In the genomic region with DNA sequence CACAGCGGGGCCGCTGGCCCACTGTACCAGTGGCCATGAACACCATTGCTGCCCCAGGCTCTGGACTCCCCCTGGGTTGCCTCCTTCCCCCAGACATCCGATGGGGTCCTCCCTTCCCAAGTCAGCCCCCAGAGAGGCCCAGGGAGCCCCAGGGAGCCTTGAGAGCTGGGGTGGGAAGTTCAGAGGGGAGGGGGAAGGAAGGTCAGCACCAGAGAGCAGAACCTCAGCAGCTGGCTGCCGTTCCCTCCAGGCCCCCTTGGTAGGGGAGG, we compare ENCODE assay signal across 7 cellular contexts. TPM values are rescaled to one million over a fixed set of nuclear protein-coding genes. Genes with fewer than 3 reads are reported as not detected.
DNase-seq lines count a peak whose midpoint lies in the region; ATAC-seq and TF ChIP-seq lines count a peak whose summit lies in the region.

No MANE protein-coding gene starts in this region.

- DNase-seq in H9 (no peak), D341Med (ENCODE audit: low spot score) (no peak), lower leg skin (ENCODE audit: low spot score in 2 of 2) (no peak)
- no peak for DNase-seq in stimulated activated naive B cell treated with anti-CD40 and anti-IgM and Interleukin-4, amounts not matched to agents 10 μg/mL and 1 μg/mL and 100 μg/mL, for 72 hours

- no peak overlapping the region for H4K5ac ChIP-seq in H9 (ENCODE audit: insufficient read length, low read depth, low read length)

- H3K9me3 ChIP-seq in H9 (ENCODE audit: control insufficient read depth, low read depth, low read length) (peaks cover 11% of the 10 kb centered on the region), SU-DHL-6 (ENCODE audit: insufficient read depth, low read length) (no peaks in the 10 kb centered on the region), iPS-15b (ENCODE audit: control insufficient read depth, insufficient read depth, low read length) (no peaks in the 10 kb centered on the region)

- no peak overlapping the region; the same call in 1 of the 2 replicates for H3K14ac ChIP-seq in H9 (ENCODE audit: insufficient read depth, low read length)

- no peak for TF ChIP-seq POLR2A in lower leg skin (IDR thresholded peaks at IDR 0.05)

- no peak overlapping the region for H3K23ac ChIP-seq in H9 (ENCODE audit: insufficient read length, low read depth, low read length)

- intact Hi-C loops in lower leg skin (cut with DNase I; ENCODE audit: low total_unique reads): no loop called here

- H3K4me2 ChIP-seq in H9 (ENCODE audit: insufficient read depth, insufficient read length, low read length) (peak overlapping the region; percentile 52), SU-DHL-6 (ENCODE audit: low read depth, low read length, poor library complexity, severe bottlenecking) (peak overlapping the region; percentile 78)

- no peak overlapping the region for H3K56ac ChIP-seq in H9 (ENCODE audit: insufficient read length, low read depth, low read length)

- H3K4me1 Mint-ChIP-seq in H9: peaks cover 13 to 34% of the 10 kb centered on the region in 2 experiments
- peaks cover 47 to 70% of the 10 kb centered on the region in 2 donors for H3K4me1 Mint-ChIP-seq in stimulated activated naive B cell treated with anti-CD40 and anti-IgM and Interleukin-4, amounts not matched to agents 10 μg/mL and 1 μg/mL and 100 μg/mL, for 72 hours

- H2BK5ac ChIP-seq in H9 (ENCODE audit: insufficient read length, low read length): no peak overlapping the region

- H4K91ac ChIP-seq in H9 (ENCODE audit: insufficient read length, low read depth, low read length): no peak overlapping the region

- H3K23me2 ChIP-seq in H9 (ENCODE audit: insufficient read length, low read depth, low read length, poor library complexity, severe bottlenecking): peaks cover 22% of the 10 kb centered on the region

- no peak overlapping the region for H3K18ac ChIP-seq in H9 (ENCODE audit: insufficient read length, low read depth, low read length)

- no peak overlapping the region for H2BK20ac ChIP-seq in H9 (ENCODE audit: low read depth, low read length, poor library complexity, severe bottlenecking)

- no peak overlapping the region for H2AK5ac ChIP-seq in H9 (ENCODE audit: insufficient read length, low read length)

- no peaks in the 10 kb centered on the region for H3K4me1 ChIP-seq in H9 (ENCODE audit: insufficient read depth, low read length)
- no peaks in the 10 kb centered on the region for H3K4me1 ChIP-seq in iPS-15b (ENCODE audit: control insufficient read depth, insufficient read depth, low read length)

- no CpG with 5 or more reads among the region's 4 CpGs for WGBS in H9 (ENCODE audit: extremely low coverage, insufficient read length, low lambda C conversion rate)
- 19 to 51% methylated on average over 4 of the region's 4 CpGs for WGBS in lower leg skin, 2 donors

- H3K27ac Mint-ChIP-seq in H9: no peak overlapping the region; a peak in 1 of 7 replicates
- peak overlapping the region; percentile 100 for H3K27ac Mint-ChIP-seq in stimulated activated naive B cell treated with anti-CD40 and anti-IgM and Interleukin-4, amounts not matched to agents 10 μg/mL and 1 μg/mL and 100 μg/mL, for 72 hours

- peaks cover 18 to 27% (median 19%) of the 10 kb centered on the region in 3 experiments for H3K36me3 Mint-ChIP-seq in H9 (ENCODE audit: insufficient read depth in 1 of 3, low read depth in 3 of 3)
- peaks cover 17 to 50% of the 10 kb centered on the region in 2 donors for H3K36me3 Mint-ChIP-seq in stimulated activated naive B cell treated with anti-CD40 and anti-IgM and Interleukin-4, amounts not matched to agents 10 μg/mL and 1 μg/mL and 100 μg/mL, for 72 hours

- no peaks in the 10 kb centered on the region; the same call in none of the 2 replicates for H3K27me3 Mint-ChIP-seq in H9 (ENCODE audit: low read depth)
- H3K27me3 Mint-ChIP-seq in stimulated activated naive B cell treated with anti-CD40 and anti-IgM and Interleukin-4, amounts not matched to agents 10 μg/mL and 1 μg/mL and 100 μg/mL, for 72 hours: no peaks in the 10 kb centered on the region

- no peak overlapping the region for H2BK120ac ChIP-seq in H9 (ENCODE audit: low read depth, low read length, poor library complexity, severe bottlenecking)

- H3K36me3 ChIP-seq in SU-DHL-6 (ENCODE audit: low read length): no peaks in the 10 kb centered on the region
- H3K36me3 ChIP-seq in iPS-15b (ENCODE audit: control insufficient read depth, insufficient read depth, low read length): peaks cover 16% of the 10 kb centered on the region

- peak overlapping the region; percentile 71 to 83 for H3K4me3 Mint-ChIP-seq in H9
- H3K4me3 Mint-ChIP-seq in stimulated activated naive B cell treated with anti-CD40 and anti-IgM and Interleukin-4, amounts not matched to agents 10 μg/mL and 1 μg/mL and 100 μg/mL, for 72 hours: peak overlapping the region; percentile 94

- H3F3A ChIP-seq in SU-DHL-6 (ENCODE audit: insufficient read depth): peaks cover 22% of the 10 kb centered on the region

- H3K4ac ChIP-seq in H9 (ENCODE audit: low read depth, low read length): no peak overlapping the region

- H3K27me3 ChIP-seq in H9 (ENCODE audit: insufficient read depth, low read length) (no peaks in the 10 kb centered on the region), SU-DHL-6 (ENCODE audit: low read length) (no peaks in the 10 kb centered on the region), iPS-15b (ENCODE audit: control insufficient read depth, insufficient read depth, low read length) (no peaks in the 10 kb centered on the region)

- H3K9me3 Mint-ChIP-seq in H9: peaks cover 53 to 69% of the 10 kb centered on the region in 2 experiments
- H3K9me3 Mint-ChIP-seq in stimulated activated naive B cell treated with anti-CD40 and anti-IgM and Interleukin-4, amounts not matched to agents 10 μg/mL and 1 μg/mL and 100 μg/mL, for 72 hours: no peaks in the 10 kb centered on the region

- peak; percentile 10 to 11 for ATAC-seq in stimulated activated naive B cell treated with anti-CD40 and anti-IgM and Interleukin-4, amounts not matched to agents 10 μg/mL and 1 μg/mL and 100 μg/mL, for 72 hours (replicated peaks)
- no peak for ATAC-seq in GM21526 (IDR thresholded peaks at IDR 0.05; ENCODE audit: low FRiP score, unreplicated experiment)

- no peak overlapping the region for H3K9ac ChIP-seq in H9 (ENCODE audit: extremely low read depth, insufficient read length, low read length)
- peak overlapping the region; percentile 98 for H3K9ac ChIP-seq in SU-DHL-6 (ENCODE audit: low read length)
- H3K9ac ChIP-seq in iPS-15b (ENCODE audit: low read depth, low read length): peak overlapping the region; percentile 37

- no peak overlapping the region for H2BK15ac ChIP-seq in H9 (ENCODE audit: low read depth, low read length)

- no peak overlapping the region for H4K8ac ChIP-seq in H9 (replicated peaks; ENCODE audit: insufficient read length, low read depth, low read length)

- H3K79me1 ChIP-seq in H9 (ENCODE audit: insufficient read depth, low read depth, low read length, poor library complexity, severe bottlenecking): no peaks in the 10 kb centered on the region

- H2AFZ ChIP-seq in H9 (ENCODE audit: low read length): no peak overlapping the region
- no peak overlapping the region for H2AFZ ChIP-seq in SU-DHL-6 (ENCODE audit: low read depth, low read length, severe bottlenecking)

- no peak overlapping the region for H2BK12ac ChIP-seq in H9 (ENCODE audit: insufficient read length, low read depth, low read length)

- no peaks in the 10 kb centered on the region for H3K9me2 ChIP-seq in SU-DHL-6 (replicated peaks; ENCODE audit: insufficient read depth, low read length)

- H3K27ac ChIP-seq in H9 (ENCODE audit: insufficient read length, low read depth, low read length) (no peak overlapping the region), SU-DHL-6 (ENCODE audit: low read depth, low read length) (peak overlapping the region; percentile 100)

- TF ChIP-seq CTCF in H9 (conservative IDR thresholded peaks at IDR 0.05) (no peak), SU-DHL-6 (IDR thresholded peaks at IDR 0.05; ENCODE audit: insufficient read depth, low read length, poor library complexity, severe bottlenecking) (no peak), lower leg skin (IDR thresholded peaks at IDR 0.05) (no peak)

- H3K4me3 ChIP-seq in SU-DHL-6 (ENCODE audit: insufficient read depth, low read length, poor library complexity, severe bottlenecking): peak overlapping the region; percentile 72
- peak overlapping the region; percentile 71 for H3K4me3 ChIP-seq in iPS-15b (ENCODE audit: low read depth, low read length)
- H3K4me3 ChIP-seq in lower leg skin (ENCODE audit: low read depth, poor library complexity, severe bottlenecking): no peak overlapping the region

- H3T11ph ChIP-seq in H9 (ENCODE audit: low read length): no peak overlapping the region

- no peaks in the 10 kb centered on the region for H4K20me1 ChIP-seq in H9 (ENCODE audit: control insufficient read depth, insufficient read depth, insufficient read length)
- H4K20me1 ChIP-seq in SU-DHL-6 (ENCODE audit: low read depth, low read length): no peaks in the 10 kb centered on the region

- no peaks in the 10 kb centered on the region for H3K79me2 ChIP-seq in H9 (ENCODE audit: insufficient read depth, low read length)
- H3K79me2 ChIP-seq in SU-DHL-6 (ENCODE audit: insufficient read depth, low read length): peaks cover 16% of the 10 kb centered on the region; the same call in 1 of the 2 replicates

RNA-seq across cellular contexts. Expression of gene ARHGAP4, which starts 0.5 kb away (rescaled TPM):
- total RNA-seq in H9 (2021) (37.8 and 40.6 TPM in 2 replicates), lower leg skin (10 to 100 TPM in 2 of 4 donors, 1 to 10 TPM in 2; 2.7 to 14.8 (median 10.5) TPM)

RNA-seq across cellular contexts. Expression of gene NAA10, which starts 8.3 kb away (rescaled TPM):
- total RNA-seq in H9 (2021): 101 and 103 TPM in 2 replicates
- total RNA-seq in lower leg skin: 10 to 100 TPM; 32.6 to 70.9 (median 51.1) TPM

RNA-seq across cellular contexts. Expression of gene RENBP, which starts 17.9 kb away (rescaled TPM):
- total RNA-seq in H9 (2021) (7.1 and 8.4 TPM in 2 replicates), lower leg skin (10 to 100 TPM in 1 of 4 donors, 1 to 10 TPM in 2, under 1 TPM in 1; 0.76 to 11.8 (median 4.2) TPM)

RNA-seq across cellular contexts. Expression of gene AVPR2, which starts 22.1 kb away (rescaled TPM):
- total RNA-seq in H9 (2021): not detected in 2 replicates
- total RNA-seq in lower leg skin: 1 to 10 TPM in 2 of 4 donors, under 1 TPM in 2; 0.53 to 2.6 (median 0.98) TPM

RNA-seq across cellular contexts. Expression of gene L1CAM, which starts 40.6 kb away (rescaled TPM):
- total RNA-seq in H9 (2021): 19.9 and 22.7 TPM in 2 replicates
- 10 to 100 TPM in 2 of 4 donors, 1 to 10 TPM in 2; 3.0 to 12.9 (median 8.4) TPM for total RNA-seq in lower leg skin
